1 cellular context compared by ENCODE assay signal in the genomic region with DNA sequence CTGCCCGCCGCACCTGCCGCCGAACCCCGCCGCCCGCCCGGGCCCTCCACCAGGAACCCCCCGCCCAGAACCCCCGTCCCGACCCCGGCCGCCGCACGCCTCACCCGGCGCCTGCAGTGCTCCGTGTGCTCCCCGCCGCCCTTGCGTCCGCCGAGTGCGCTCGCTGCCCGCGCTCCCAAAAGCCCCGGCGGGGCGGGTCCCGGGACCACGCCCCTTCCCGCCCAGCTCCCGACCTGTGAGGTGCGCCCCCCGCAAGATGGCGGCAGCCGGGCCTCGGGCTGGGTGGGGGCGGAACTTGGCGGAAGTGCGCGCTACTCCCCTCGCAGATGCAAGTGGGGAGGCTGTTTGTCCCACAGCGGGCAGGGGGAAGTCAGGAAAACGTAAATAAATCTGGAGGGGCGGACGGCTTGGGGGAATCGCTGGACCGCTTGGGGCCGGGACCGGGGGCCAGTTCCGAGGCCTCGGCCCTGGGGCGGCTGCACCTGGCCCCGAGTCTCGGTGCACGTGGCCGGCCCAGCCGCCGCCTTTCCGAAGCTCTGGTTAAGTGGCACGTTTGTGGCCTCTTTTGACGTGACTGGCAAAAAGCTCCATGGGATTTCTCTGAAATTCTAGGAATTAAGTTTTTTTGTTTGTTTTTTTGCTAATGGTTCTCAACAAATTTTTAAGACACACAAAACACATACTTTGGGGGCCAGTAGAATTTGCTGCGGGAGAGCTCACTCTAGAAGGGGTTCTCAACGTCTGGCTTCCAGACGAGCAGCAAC.
TF ChIP-seq lines count a peak whose summit lies in the region.

Gene EZR, minus strand, starts transcription at position 156 of the 764 bp plus-strand sequence. CDS start 1,275 bp downstream, outside the sequence.

TF ChIP-seq in HepG2, 621 proteins besides CTCF, POLR2A, EP300 and RAD21 (continued from another document and continues in another):
- TF ChIP-seq ZNF660 (CRISPR knock-in tag; IDR thresholded peaks at IDR 0.05; ENCODE audit: borderline replicate concordance, low read depth), result no peak
- peak; percentile 16 for TF ChIP-seq PRPF4 (IDR thresholded peaks at IDR 0.05; ENCODE audit: low read depth, low read length, poor library complexity, severe bottlenecking)
- TF ChIP-seq, protein P1, sequence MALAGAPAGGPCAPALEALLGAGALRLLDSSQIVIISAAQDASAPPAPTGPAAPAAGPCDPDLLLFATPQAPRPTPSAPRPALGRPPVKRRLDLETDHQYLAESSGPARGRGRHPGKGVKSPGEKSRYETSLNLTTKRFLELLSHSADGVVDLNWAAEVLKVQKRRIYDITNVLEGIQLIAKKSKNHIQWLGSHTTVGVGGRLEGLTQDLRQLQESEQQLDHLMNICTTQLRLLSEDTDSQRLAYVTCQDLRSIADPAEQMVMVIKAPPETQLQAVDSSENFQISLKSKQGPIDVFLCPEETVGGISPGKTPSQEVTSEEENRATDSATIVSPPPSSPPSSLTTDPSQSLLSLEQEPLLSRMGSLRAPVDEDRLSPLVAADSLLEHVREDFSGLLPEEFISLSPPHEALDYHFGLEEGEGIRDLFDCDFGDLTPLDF (CRISPR knock-in tag; IDR thresholded peaks at IDR 0.05), result peak; percentile 70; the same call in 1 of the 2 replicates
- TF ChIP-seq NFKBIZ (CRISPR knock-in tag; IDR thresholded peaks at IDR 0.05), result no peak; the same call in 1 of the 2 replicates
- TF ChIP-seq, protein P2, sequence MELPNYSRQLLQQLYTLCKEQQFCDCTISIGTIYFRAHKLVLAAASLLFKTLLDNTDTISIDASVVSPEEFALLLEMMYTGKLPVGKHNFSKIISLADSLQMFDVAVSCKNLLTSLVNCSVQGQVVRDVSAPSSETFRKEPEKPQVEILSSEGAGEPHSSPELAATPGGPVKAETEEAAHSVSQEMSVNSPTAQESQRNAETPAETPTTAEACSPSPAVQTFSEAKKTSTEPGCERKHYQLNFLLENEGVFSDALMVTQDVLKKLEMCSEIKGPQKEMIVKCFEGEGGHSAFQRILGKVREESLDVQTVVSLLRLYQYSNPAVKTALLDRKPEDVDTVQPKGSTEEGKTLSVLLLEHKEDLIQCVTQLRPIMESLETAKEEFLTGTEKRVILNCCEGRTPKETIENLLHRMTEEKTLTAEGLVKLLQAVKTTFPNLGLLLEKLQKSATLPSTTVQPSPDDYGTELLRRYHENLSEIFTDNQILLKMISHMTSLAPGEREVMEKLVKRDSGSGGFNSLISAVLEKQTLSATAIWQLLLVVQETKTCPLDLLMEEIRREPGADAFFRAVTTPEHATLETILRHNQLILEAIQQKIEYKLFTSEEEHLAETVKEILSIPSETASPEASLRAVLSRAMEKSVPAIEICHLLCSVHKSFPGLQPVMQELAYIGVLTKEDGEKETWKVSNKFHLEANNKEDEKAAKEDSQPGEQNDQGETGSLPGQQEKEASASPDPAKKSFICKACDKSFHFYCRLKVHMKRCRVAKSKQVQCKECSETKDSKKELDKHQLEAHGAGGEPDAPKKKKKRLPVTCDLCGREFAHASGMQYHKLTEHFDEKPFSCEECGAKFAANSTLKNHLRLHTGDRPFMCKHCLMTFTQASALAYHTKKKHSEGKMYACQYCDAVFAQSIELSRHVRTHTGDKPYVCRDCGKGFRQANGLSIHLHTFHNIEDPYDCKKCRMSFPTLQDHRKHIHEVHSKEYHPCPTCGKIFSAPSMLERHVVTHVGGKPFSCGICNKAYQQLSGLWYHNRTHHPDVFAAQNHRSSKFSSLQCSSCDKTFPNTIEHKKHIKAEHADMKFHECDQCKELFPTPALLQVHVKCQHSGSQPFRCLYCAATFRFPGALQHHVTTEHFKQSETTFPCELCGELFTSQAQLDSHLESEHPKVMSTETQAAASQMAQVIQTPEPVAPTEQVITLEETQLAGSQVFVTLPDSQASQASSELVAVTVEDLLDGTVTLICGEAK (IDR thresholded peaks at IDR 0.05), result no peak
- TF ChIP-seq, protein P2 (CRISPR knock-in tag; IDR thresholded peaks at IDR 0.05), result peak; percentile 72; the same call in 1 of the 2 replicates
- no peak for TF ChIP-seq GTF3A (CRISPR knock-in tag; conservative IDR thresholded peaks at IDR 0.05)
- peak; percentile 86 for TF ChIP-seq PTBP1 (IDR thresholded peaks at IDR 0.05; ENCODE audit: low read depth, low read length, poor library complexity, severe bottlenecking)
- peak; percentile 92 for TF ChIP-seq TOPORS (CRISPR knock-in tag; IDR thresholded peaks at IDR 0.05)
- TF ChIP-seq ZNF530 (CRISPR knock-in tag; IDR thresholded peaks at IDR 0.05; ENCODE audit: low read depth), result no peak
- 0 out of 2 replicates have a peak, but pooled peaks have one; percentile 35 for TF ChIP-seq ZNF160 (CRISPR knock-in tag; IDR thresholded peaks at IDR 0.05)
- TF ChIP-seq, protein P3, sequence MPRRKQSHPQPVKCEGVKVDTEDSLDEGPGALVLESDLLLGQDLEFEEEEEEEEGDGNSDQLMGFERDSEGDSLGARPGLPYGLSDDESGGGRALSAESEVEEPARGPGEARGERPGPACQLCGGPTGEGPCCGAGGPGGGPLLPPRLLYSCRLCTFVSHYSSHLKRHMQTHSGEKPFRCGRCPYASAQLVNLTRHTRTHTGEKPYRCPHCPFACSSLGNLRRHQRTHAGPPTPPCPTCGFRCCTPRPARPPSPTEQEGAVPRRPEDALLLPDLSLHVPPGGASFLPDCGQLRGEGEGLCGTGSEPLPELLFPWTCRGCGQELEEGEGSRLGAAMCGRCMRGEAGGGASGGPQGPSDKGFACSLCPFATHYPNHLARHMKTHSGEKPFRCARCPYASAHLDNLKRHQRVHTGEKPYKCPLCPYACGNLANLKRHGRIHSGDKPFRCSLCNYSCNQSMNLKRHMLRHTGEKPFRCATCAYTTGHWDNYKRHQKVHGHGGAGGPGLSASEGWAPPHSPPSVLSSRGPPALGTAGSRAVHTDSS (CRISPR knock-in tag; conservative IDR thresholded peaks at IDR 0.05), result no peak; the same call in 1 of the 2 replicates
- peak; percentile 72; the same call in 1 of the 2 replicates for TF ChIP-seq RFXANK (CRISPR knock-in tag; IDR thresholded peaks at IDR 0.05)
- TF ChIP-seq ZSCAN9 (CRISPR knock-in tag; IDR thresholded peaks at IDR 0.05; ENCODE audit: borderline replicate concordance), result peak; percentile 33; the same call in 1 of the 2 replicates
- TF ChIP-seq ZNF777 (CRISPR knock-in tag; IDR thresholded peaks at IDR 0.05), result peak; percentile 79
- peak; percentile 66; the same call in 1 of the 2 replicates for TF ChIP-seq HIVEP1 (CRISPR knock-in tag; IDR thresholded peaks at IDR 0.05)
- TF ChIP-seq ZNF180 (CRISPR knock-in tag; IDR thresholded peaks at IDR 0.05; ENCODE audit: borderline replicate concordance, low read depth), result no peak
- no peak for TF ChIP-seq SRF (IDR thresholded peaks at IDR 0.05; ENCODE audit: low read depth, low read length)
- TF ChIP-seq, protein P4, sequence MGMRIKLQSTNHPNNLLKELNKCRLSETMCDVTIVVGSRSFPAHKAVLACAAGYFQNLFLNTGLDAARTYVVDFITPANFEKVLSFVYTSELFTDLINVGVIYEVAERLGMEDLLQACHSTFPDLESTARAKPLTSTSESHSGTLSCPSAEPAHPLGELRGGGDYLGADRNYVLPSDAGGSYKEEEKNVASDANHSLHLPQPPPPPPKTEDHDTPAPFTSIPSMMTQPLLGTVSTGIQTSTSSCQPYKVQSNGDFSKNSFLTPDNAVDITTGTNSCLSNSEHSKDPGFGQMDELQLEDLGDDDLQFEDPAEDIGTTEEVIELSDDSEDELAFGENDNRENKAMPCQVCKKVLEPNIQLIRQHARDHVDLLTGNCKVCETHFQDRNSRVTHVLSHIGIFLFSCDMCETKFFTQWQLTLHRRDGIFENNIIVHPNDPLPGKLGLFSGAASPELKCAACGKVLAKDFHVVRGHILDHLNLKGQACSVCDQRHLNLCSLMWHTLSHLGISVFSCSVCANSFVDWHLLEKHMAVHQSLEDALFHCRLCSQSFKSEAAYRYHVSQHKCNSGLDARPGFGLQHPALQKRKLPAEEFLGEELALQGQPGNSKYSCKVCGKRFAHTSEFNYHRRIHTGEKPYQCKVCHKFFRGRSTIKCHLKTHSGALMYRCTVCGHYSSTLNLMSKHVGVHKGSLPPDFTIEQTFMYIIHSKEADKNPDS (CRISPR knock-in tag; IDR thresholded peaks at IDR 0.05), result no peak; the same call in 1 of the 2 replicates
- 0 out of 2 replicates have a peak, but pooled peaks have one; percentile 67 for TF ChIP-seq ZNF484 (CRISPR knock-in tag; IDR thresholded peaks at IDR 0.05; ENCODE audit: borderline replicate concordance, low read depth)
- 0 out of 2 replicates have a peak, but pooled peaks have one; percentile 61 for TF ChIP-seq ZNF20 (CRISPR knock-in tag; IDR thresholded peaks at IDR 0.05)
- peak; percentile 44; the same call in 1 of the 2 replicates for TF ChIP-seq NCOA2 (CRISPR knock-in tag; IDR thresholded peaks at IDR 0.05)
- peak; percentile 71 for TF ChIP-seq ZBTB2 (CRISPR knock-in tag; IDR thresholded peaks at IDR 0.05; ENCODE audit: low read depth)
- TF ChIP-seq ZNF101 (CRISPR knock-in tag; IDR thresholded peaks at IDR 0.05; ENCODE audit: borderline replicate concordance, low read depth), result peak; percentile 80
- TF ChIP-seq ZNF468 (CRISPR knock-in tag; IDR thresholded peaks at IDR 0.05), result no peak; the same call in 1 of the 2 replicates
- no peak for TF ChIP-seq ATF7 (IDR thresholded peaks at IDR 0.05)
- 0 out of 2 replicates have a peak, but pooled peaks have one; percentile 32 for TF ChIP-seq ATF7 (CRISPR knock-in tag; IDR thresholded peaks at IDR 0.05)
- peak; percentile 52; the same call in 1 of the 2 replicates for TF ChIP-seq ZSCAN21 (CRISPR knock-in tag; IDR thresholded peaks at IDR 0.05; ENCODE audit: borderline replicate concordance)
- peak; percentile 89 for TF ChIP-seq IKZF4 (CRISPR knock-in tag; IDR thresholded peaks at IDR 0.05; ENCODE audit: borderline replicate concordance, low read depth, not compliant biosample characterization)
- TF ChIP-seq KDM5B (CRISPR knock-in tag; IDR thresholded peaks at IDR 0.05; ENCODE audit: borderline replicate concordance), result peak; percentile 94; the same call in 1 of the 2 replicates
- no peak; the same call in none of the 2 replicates for TF ChIP-seq ZNF451 (CRISPR knock-in tag; IDR thresholded peaks at IDR 0.05)
- TF ChIP-seq, protein P5, sequence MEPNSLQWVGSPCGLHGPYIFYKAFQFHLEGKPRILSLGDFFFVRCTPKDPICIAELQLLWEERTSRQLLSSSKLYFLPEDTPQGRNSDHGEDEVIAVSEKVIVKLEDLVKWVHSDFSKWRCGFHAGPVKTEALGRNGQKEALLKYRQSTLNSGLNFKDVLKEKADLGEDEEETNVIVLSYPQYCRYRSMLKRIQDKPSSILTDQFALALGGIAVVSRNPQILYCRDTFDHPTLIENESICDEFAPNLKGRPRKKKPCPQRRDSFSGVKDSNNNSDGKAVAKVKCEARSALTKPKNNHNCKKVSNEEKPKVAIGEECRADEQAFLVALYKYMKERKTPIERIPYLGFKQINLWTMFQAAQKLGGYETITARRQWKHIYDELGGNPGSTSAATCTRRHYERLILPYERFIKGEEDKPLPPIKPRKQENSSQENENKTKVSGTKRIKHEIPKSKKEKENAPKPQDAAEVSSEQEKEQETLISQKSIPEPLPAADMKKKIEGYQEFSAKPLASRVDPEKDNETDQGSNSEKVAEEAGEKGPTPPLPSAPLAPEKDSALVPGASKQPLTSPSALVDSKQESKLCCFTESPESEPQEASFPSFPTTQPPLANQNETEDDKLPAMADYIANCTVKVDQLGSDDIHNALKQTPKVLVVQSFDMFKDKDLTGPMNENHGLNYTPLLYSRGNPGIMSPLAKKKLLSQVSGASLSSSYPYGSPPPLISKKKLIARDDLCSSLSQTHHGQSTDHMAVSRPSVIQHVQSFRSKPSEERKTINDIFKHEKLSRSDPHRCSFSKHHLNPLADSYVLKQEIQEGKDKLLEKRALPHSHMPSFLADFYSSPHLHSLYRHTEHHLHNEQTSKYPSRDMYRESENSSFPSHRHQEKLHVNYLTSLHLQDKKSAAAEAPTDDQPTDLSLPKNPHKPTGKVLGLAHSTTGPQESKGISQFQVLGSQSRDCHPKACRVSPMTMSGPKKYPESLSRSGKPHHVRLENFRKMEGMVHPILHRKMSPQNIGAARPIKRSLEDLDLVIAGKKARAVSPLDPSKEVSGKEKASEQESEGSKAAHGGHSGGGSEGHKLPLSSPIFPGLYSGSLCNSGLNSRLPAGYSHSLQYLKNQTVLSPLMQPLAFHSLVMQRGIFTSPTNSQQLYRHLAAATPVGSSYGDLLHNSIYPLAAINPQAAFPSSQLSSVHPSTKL (CRISPR knock-in tag; IDR thresholded peaks at IDR 0.05), result peak; percentile 41
